In genomic region chr4:108626056-108626455, GRCh38 we compare ENCODE assay signal across 2 cellular contexts.
TF ChIP-seq lines count a peak whose summit lies in the region.

No MANE protein-coding gene starts in this region.

TF ChIP-seq in GM12891, 5 proteins besides CTCF, POLR2A, EP300 and RAD21:
- TF ChIP-seq POLR2AphosphoS5 (IDR thresholded peaks at IDR 0.05; ENCODE audit: low read depth, low read length) = 0 out of 2 replicates have a peak, but pooled peaks have one; percentile 14
- no peak for TF ChIP-seq SPI1 (IDR thresholded peaks at IDR 0.05; ENCODE audit: low read depth, low read length)
- no peak for TF ChIP-seq POU2F2 (IDR thresholded peaks at IDR 0.05; ENCODE audit: low read depth, low read length)
- TF ChIP-seq PAX5 (IDR thresholded peaks at IDR 0.05; ENCODE audit: insufficient read depth, low read length, severe bottlenecking) = no peak

TF ChIP-seq in K562, 482 proteins besides CTCF, POLR2A, EP300 and RAD21:
- TF ChIP-seq ZNF717 (CRISPR knock-in tag; IDR thresholded peaks at IDR 0.05) (no peak), POLR2AphosphoS5 (IDR thresholded peaks at IDR 0.05; ENCODE audit: control insufficient read depth, insufficient read depth, low read depth, low read length) (0 out of 2 replicates have a peak, but pooled peaks have one; percentile 28), FOXJ3 (CRISPR knock-in tag; IDR thresholded peaks at IDR 0.05) (no peak), TARDBP (IDR thresholded peaks at IDR 0.05) (no peak), SMARCA4 (IDR thresholded peaks at IDR 0.05) (no peak)
